ENCODE assay signal across 8 cellular contexts in the genomic region with DNA sequence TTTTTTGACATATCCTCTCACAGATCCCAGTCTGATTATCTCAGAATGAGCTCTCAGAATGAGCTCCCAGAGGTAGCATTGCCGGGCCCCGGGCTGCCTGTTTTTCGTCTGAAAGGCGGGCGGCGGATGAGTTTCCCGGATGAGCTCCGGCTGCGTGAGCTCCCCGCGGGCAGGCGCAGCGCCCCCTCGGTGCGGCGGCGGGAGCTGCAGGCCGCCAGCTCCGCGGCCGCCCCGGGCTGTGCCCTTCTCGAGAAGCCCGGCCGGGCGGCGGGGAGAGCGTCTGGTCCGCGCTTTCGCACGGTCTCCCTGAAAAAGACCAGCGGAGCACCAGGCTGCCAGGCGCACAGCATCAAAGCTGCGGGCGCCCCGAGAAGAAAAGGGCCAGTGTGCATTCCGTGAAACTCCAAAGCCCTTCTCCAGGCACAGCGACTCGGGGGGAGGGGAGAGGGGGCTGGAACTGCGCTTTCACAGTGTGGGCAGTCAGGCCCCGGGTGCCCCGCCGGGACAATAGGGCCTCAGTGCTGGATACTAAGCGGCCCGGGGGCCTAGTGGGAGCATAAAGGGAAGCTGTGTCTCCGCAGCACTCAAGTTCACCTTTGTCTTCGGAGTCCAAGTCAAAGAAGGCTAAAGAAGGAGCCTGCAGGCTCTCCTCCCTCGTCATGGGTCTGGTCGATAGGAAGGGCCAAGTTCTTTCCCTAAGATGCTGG. TPM values are rescaled to one million over a fixed set of nuclear protein-coding genes. Genes with fewer than 3 reads are reported as not detected.
A peak's percentile ranks its signal among the peaks of the same experiment; 100 is the strongest.
DNase-seq lines count a peak whose midpoint lies in the region; ATAC-seq, FAIRE-seq and TF ChIP-seq lines count a peak whose summit lies in the region.

No MANE protein-coding gene starts in this region.

- peak overlapping the region; percentile 97 for H2AFZ ChIP-seq in SK-N-SH (ENCODE audit: low read depth)

- TF ChIP-seq EP300 in SK-N-SH (IDR thresholded peaks at IDR 0.05; ENCODE audit: borderline replicate concordance in 1 of 2, low read depth in 1 of 2, low read length in 1 of 2) (no peak), ovary (IDR thresholded peaks at IDR 0.05) (no peak)

- no peaks in the 10 kb centered on the region for H3K9me2 ChIP-seq in SK-N-SH

- peak; percentile 80 for ATAC-seq in thoracic aorta (ENCODE audit: insufficient number of reproducible peaks, low FRiP score, low read depth)

- H4K20me1 ChIP-seq in SK-N-SH (ENCODE audit: insufficient read depth) = no peaks in the 10 kb centered on the region

- no peaks in the 10 kb centered on the region for H3K79me2 ChIP-seq in SK-N-SH (ENCODE audit: insufficient read depth)

- H3K36me3 ChIP-seq in SK-N-SH (replicated peaks in 1 of 2; ENCODE audit: control insufficient read depth in 1 of 2, insufficient read depth in 2 of 2, low read length in 1 of 2) (no peaks in the 10 kb centered on the region), ovary (no peaks in the 10 kb centered on the region), thoracic aorta (no peaks in the 10 kb centered on the region)

- H3K4me1 ChIP-seq in SK-N-SH (ENCODE audit: control insufficient read depth in 1 of 2, insufficient read depth in 2 of 2, low read depth in 1 of 2, low read length in 1 of 2) = peaks cover under 1 to 15% of the 10 kb centered on the region in 2 experiments; a peak in 2 of 4 replicates
- peaks cover 3% of the 10 kb centered on the region for H3K4me1 ChIP-seq in ovary (ENCODE audit: insufficient read depth)
- H3K4me1 ChIP-seq in thoracic aorta (ENCODE audit: control insufficient read depth in 1 of 2, low read depth in 2 of 2) = peaks cover 3 to 13% of the 10 kb centered on the region in 2 donors

- H3K4me3 ChIP-seq in SK-N-SH (ENCODE audit: low read depth in 2 of 2, low read length in 1 of 2) (peak overlapping the region; percentile 57 to 62), ovary (peak overlapping the region; percentile 48), thoracic aorta (peak overlapping the region; percentile 70)

- H3K27me3 Mint-ChIP-seq in activated naive CD4-positive, alpha-beta T cell treated with anti-CD3 and anti-CD28 coated beads, Interleukin-2, amount 50 U/mL, for 24 hours = peaks cover 5% of the 10 kb centered on the region

- no peaks in the 10 kb centered on the region for H3K9me3 ChIP-seq in SK-N-SH
- no peaks in the 10 kb centered on the region for H3K9me3 ChIP-seq in ovary
- H3K9me3 ChIP-seq in thoracic aorta = no peaks in the 10 kb centered on the region

- H3K36me3 Mint-ChIP-seq in activated naive CD4-positive, alpha-beta T cell treated with anti-CD3 and anti-CD28 coated beads, Interleukin-2, amount 50 U/mL, for 24 hours = no peaks in the 10 kb centered on the region

- DNase-seq in EL = peak; percentile 83
- DNase-seq in H54 (ENCODE audit: insufficient read length, low spot score) = peak; percentile 51
- DNase-seq in LoVo (ENCODE audit: low spot score) = peak; percentile 88
- peak; percentile 93 for DNase-seq in SK-N-SH
- peak; percentile 83 to 95 (median 91) for DNase-seq in head of caudate nucleus
- peak; percentile 61 to 86 (median 70) for DNase-seq in ovary
- no peak for DNase-seq in thoracic aorta (ENCODE audit: low spot score)

- TF ChIP-seq CTCF in SK-N-SH (IDR thresholded peaks at IDR 0.05) = peak; percentile 85
- peak; percentile 71 to 89 (median 83) for TF ChIP-seq CTCF in ovary (IDR thresholded peaks at IDR 0.05)
- TF ChIP-seq CTCF in thoracic aorta (IDR thresholded peaks at IDR 0.05) = peak; percentile 93

- H3K27me3 ChIP-seq in SK-N-SH (ENCODE audit: insufficient read depth) (no peaks in the 10 kb centered on the region), ovary (no peaks in the 10 kb centered on the region), thoracic aorta (replicated peaks; ENCODE audit: insufficient read depth) (no peaks in the 10 kb centered on the region)

- intact Hi-C loops in head of caudate nucleus (cut with DNase I) = loop anchor here (2.0 kb wide), 1 partner anchor 71 kb away; a partner anchor contains a TSS
- intact Hi-C loops in ovary (cut with DNase I) = no loop called here

- WGBS in SK-N-SH (ENCODE audit: low lambda C conversion rate) = 13% methylated on average over 21 of the region's 50 CpGs
- WGBS in ovary, 3 donors = 5 to 8% (median 5%) methylated on average over 40 to 50 of the region's 50 CpGs

- H3K27ac Mint-ChIP-seq in activated naive CD4-positive, alpha-beta T cell treated with anti-CD3 and anti-CD28 coated beads, Interleukin-2, amount 50 U/mL, for 24 hours = no peak overlapping the region

- peak; percentile 58 for TF ChIP-seq RAD21 in SK-N-SH (IDR thresholded peaks at IDR 0.05; ENCODE audit: low read length)

- FAIRE-seq in H54 (lab: Jason Lieb, UNC) = no peak

- H3K9ac ChIP-seq in SK-N-SH = peak overlapping the region; percentile 76

- H3K27ac ChIP-seq in SK-N-SH (ENCODE audit: low read depth in 2 of 2, low read length in 1 of 2) = peak overlapping the region; percentile 51 to 89
- peak overlapping the region in 1 of 2 donors; percentile 37 for H3K27ac ChIP-seq in ovary
- H3K27ac ChIP-seq in thoracic aorta = peak overlapping the region; percentile 65 to 89

- no peaks in the 10 kb centered on the region for H3K9me3 Mint-ChIP-seq in activated naive CD4-positive, alpha-beta T cell treated with anti-CD3 and anti-CD28 coated beads, Interleukin-2, amount 50 U/mL, for 24 hours

- POLR2A ChIA-PET in SK-N-SH (lab: Yijun Ruan, JAX) = interaction anchor here (0.7 to 2.5 kb wide), 7 partner anchors 11 to 98 kb away, joined by 3 to 23 read pairs (median 5); a partner anchor contains a TSS

- CTCF ChIA-PET in SK-N-SH (lab: Yijun Ruan, JAX) = interaction anchor here (0.6 to 5.3 kb wide), 22 partner anchors 9 to 1629 kb away, joined by 3 to 60 read pairs (median 5); a partner anchor contains a TSS

- TF ChIP-seq POLR2A in H54 (IDR thresholded peaks at IDR 0.05; ENCODE audit: low read depth, low read length) (0 out of 2 replicates have a peak, but pooled peaks have one; percentile 23), ovary (IDR thresholded peaks at IDR 0.05) (no peak)

- H3K4me3 Mint-ChIP-seq in activated naive CD4-positive, alpha-beta T cell treated with anti-CD3 and anti-CD28 coated beads, Interleukin-2, amount 50 U/mL, for 24 hours = peak overlapping the region; percentile 63

- H3F3A ChIP-seq in SK-N-SH (replicated peaks; ENCODE audit: insufficient read depth) = peaks cover 3% of the 10 kb centered on the region

- H3K4me1 Mint-ChIP-seq in activated naive CD4-positive, alpha-beta T cell treated with anti-CD3 and anti-CD28 coated beads, Interleukin-2, amount 50 U/mL, for 24 hours = peaks cover 4% of the 10 kb centered on the region

- peak overlapping the region; percentile 93 for H3K4me2 ChIP-seq in SK-N-SH

TF ChIP-seq in SK-N-SH, 30 proteins besides CTCF, POLR2A, EP300 and RAD21 (continues in another document):
- TF ChIP-seq FOXJ3 (CRISPR knock-in tag; IDR thresholded peaks at IDR 0.05) (no peak), RXRA (IDR thresholded peaks at IDR 0.05; ENCODE audit: borderline replicate concordance, low read depth) (no peak), SMC3 (IDR thresholded peaks at IDR 0.05; ENCODE audit: low read depth, low read length) (peak; percentile 50), CHD2 (IDR thresholded peaks at IDR 0.05; ENCODE audit: low read length, partially characterized antibody) (peak; percentile 50), GABPA (IDR thresholded peaks at IDR 0.05; ENCODE audit: low read depth) (no peak), TAF1 (IDR thresholded peaks at IDR 0.05; ENCODE audit: borderline replicate concordance, low read depth, low read length) (peak; percentile 57; the same call in 1 of the 2 replicates), SIN3A (IDR thresholded peaks at IDR 0.05; ENCODE audit: borderline replicate concordance, low read depth, low read length) (no peak)
- TF ChIP-seq, protein P1, sequence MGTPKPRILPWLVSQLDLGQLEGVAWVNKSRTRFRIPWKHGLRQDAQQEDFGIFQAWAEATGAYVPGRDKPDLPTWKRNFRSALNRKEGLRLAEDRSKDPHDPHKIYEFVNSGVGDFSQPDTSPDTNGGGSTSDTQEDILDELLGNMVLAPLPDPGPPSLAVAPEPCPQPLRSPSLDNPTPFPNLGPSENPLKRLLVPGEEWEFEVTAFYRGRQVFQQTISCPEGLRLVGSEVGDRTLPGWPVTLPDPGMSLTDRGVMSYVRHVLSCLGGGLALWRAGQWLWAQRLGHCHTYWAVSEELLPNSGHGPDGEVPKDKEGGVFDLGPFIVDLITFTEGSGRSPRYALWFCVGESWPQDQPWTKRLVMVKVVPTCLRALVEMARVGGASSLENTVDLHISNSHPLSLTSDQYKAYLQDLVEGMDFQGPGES (IDR thresholded peaks at IDR 0.05; ENCODE audit: low read depth, low read length) = no peak
- TF ChIP-seq, protein P2, sequence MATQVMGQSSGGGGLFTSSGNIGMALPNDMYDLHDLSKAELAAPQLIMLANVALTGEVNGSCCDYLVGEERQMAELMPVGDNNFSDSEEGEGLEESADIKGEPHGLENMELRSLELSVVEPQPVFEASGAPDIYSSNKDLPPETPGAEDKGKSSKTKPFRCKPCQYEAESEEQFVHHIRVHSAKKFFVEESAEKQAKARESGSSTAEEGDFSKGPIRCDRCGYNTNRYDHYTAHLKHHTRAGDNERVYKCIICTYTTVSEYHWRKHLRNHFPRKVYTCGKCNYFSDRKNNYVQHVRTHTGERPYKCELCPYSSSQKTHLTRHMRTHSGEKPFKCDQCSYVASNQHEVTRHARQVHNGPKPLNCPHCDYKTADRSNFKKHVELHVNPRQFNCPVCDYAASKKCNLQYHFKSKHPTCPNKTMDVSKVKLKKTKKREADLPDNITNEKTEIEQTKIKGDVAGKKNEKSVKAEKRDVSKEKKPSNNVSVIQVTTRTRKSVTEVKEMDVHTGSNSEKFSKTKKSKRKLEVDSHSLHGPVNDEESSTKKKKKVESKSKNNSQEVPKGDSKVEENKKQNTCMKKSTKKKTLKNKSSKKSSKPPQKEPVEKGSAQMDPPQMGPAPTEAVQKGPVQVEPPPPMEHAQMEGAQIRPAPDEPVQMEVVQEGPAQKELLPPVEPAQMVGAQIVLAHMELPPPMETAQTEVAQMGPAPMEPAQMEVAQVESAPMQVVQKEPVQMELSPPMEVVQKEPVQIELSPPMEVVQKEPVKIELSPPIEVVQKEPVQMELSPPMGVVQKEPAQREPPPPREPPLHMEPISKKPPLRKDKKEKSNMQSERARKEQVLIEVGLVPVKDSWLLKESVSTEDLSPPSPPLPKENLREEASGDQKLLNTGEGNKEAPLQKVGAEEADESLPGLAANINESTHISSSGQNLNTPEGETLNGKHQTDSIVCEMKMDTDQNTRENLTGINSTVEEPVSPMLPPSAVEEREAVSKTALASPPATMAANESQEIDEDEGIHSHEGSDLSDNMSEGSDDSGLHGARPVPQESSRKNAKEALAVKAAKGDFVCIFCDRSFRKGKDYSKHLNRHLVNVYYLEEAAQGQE (IDR thresholded peaks at IDR 0.05; ENCODE audit: low read depth, low read length) = no peak

RNA-seq across cellular contexts. Expression of a gene that starts 12.1 kb away (rescaled TPM):
- polyA plus RNA-seq in SK-N-SH (2012; rRNA removed) (1.6 and 1.9 TPM in 2 replicates), ovary (1 to 10 TPM in 1 of 2 donors, under 1 TPM in 1; 0.38 to 1.8 TPM)
- polyA plus RNA-seq in SK-N-SH (2012; cell fraction: cytosol; rRNA removed) = 1.7 and 1.9 TPM in 2 replicates
- 2.6 and 4.5 TPM in 2 replicates for polyA plus RNA-seq in SK-N-SH (2012; cell fraction: nucleus; rRNA removed)
- total RNA-seq in ovary (under 1 TPM; 0.10 to 0.79 (median 0.33) TPM), thoracic aorta (10 to 100 TPM; 13.8 to 16.1 TPM)

Comparison
In these comparisons a context has a peak if more than half of its experiments do, and no peak if none do; other contexts are left out.
1. RNA of a gene that starts 12.1 kb away (total RNA-seq): 13.8 to 16.1 TPM in thoracic aorta; 0.10 to 0.79 TPM in ovary; every median in the first group is over 4 times any median in the second.
2. Peak in every context shown above with its lines, with median percentiles within 50 percentile points of each other: H3K4me3 ChIP-seq and CTCF ChIP-seq.